13 cellular contexts compared by ENCODE assay signal in the genomic region with DNA sequence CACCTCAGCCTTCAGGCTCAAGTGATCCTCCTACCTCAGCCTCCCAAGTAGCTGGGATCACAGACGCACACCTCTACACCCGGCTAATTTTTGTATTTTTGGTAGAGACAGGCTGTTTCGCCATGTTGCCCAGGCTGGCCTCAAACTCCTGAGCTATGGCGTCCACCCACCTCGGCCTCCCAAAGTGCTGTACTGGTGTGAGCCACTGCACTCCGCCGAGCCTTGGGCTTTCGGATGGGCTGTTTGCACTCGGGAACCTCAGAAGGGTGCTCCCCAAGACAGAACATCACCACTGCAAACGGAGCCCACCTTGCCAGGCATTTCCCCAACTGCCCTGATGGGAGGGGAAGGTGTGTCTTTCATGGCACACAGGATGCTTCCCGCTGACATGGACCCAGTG. TPM values are rescaled to one million over a fixed set of nuclear protein-coding genes. Genes with fewer than 3 reads are reported as not detected.
DNase-seq lines count a peak whose midpoint lies in the region; ATAC-seq and TF ChIP-seq lines count a peak whose summit lies in the region.
"Had no signal": no experiment of that assay in that cellular context is flagged by ENCODE, and none has a peak within 500 bp of the region (broad histone marks: within the 10 kb centered on the region; RNA-seq: fewer than 3 reads in every experiment).

No MANE protein-coding gene starts in this region.

- peaks cover 21% of the 10 kb centered on the region for H3K4me1 ChIP-seq in right cardiac atrium (ENCODE audit: control insufficient read depth, insufficient read depth, low read length)
- H3K4me1 ChIP-seq in ovary (ENCODE audit: insufficient read depth), result peaks cover 55% of the 10 kb centered on the region
- H3K4me1 ChIP-seq in upper lobe of right lung, result peaks cover 46% of the 10 kb centered on the region
- H3K4me1 ChIP-seq in BE2C, result peaks cover 31% of the 10 kb centered on the region

- no peaks in the 10 kb centered on the region for H3K36me3 ChIP-seq in ovary
- H3K36me3 ChIP-seq in upper lobe of right lung, result peaks cover 17% of the 10 kb centered on the region
- H3K36me3 ChIP-seq in BE2C, result peaks cover 3% of the 10 kb centered on the region

- DNase-seq in coronary artery (ENCODE audit: low spot score) (no peak), right cardiac atrium (peak in 1 of 3 donors; percentile 23), ovary (peak in 2 of 5 donors; percentile 36 to 51), upper lobe of right lung (no peak), BE2C (no peak)
- DNase-seq: brain microvascular endothelial cell; NCI-H748 treated with DMSO at 0.1 percent for 48 hours; stimulated activated CD4-positive, alpha-beta T cell treated with anti-CD3 and anti-CD28 coated beads, Interleukin-4, amount 100 ng/mL, for 4 hours; stimulated activated naive B cell treated with anti-CD40 and anti-IgM and Interleukin-4, amounts not matched to agents 10 μg/mL and 1 μg/mL and 100 μg/mL, for 72 hours; T1000 had no signal

- no peak for TF ChIP-seq POLR2A in ovary (IDR thresholded peaks at IDR 0.05)

- H3K27ac ChIP-seq in coronary artery, result peak overlapping the region; percentile 85 to 94
- H3K27ac ChIP-seq in right cardiac atrium (ENCODE audit: low read length), result peak overlapping the region; percentile 53
- peak overlapping the region; percentile 44 to 54 for H3K27ac ChIP-seq in ovary
- peak overlapping the region; percentile 70 for H3K27ac ChIP-seq in upper lobe of right lung
- H3K27ac ChIP-seq: brain microvascular endothelial cell had no signal

- H3K4me3 ChIP-seq in coronary artery (no peak overlapping the region), right cardiac atrium (ENCODE audit: low read length) (no peak overlapping the region), ovary (no peak overlapping the region), upper lobe of right lung (no peak overlapping the region), BE2C (ENCODE audit: low read depth, low read length) (no peak overlapping the region)

- intact Hi-C loops in right cardiac atrium (cut with DNase I), result loop anchor here in 1 of 4 donors (10.0 kb wide), 1 partner anchor 52 kb away; the partner anchor contains the start of gene POR
- intact Hi-C loops in ovary (cut with DNase I), result no loop called here
- intact Hi-C loops in upper lobe of right lung (cut with DNase I), result no loop called here

- WGBS in right cardiac atrium, result 87% methylated on average over 11 of the region's 11 CpGs
- 87 to 93% (median 87%) methylated on average over 11 of the region's 11 CpGs for WGBS in ovary, 3 donors

- H3K9me3 ChIP-seq in right cardiac atrium (ENCODE audit: control insufficient read depth, low read length) (no peaks in the 10 kb centered on the region), ovary (no peaks in the 10 kb centered on the region), upper lobe of right lung (no peaks in the 10 kb centered on the region), BE2C (no peaks in the 10 kb centered on the region)

- TF ChIP-seq CTCF in coronary artery (IDR thresholded peaks at IDR 0.05) (no peak), ovary (IDR thresholded peaks at IDR 0.05) (no peak), upper lobe of right lung (IDR thresholded peaks at IDR 0.05) (no peak), BE2C (IDR thresholded peaks at IDR 0.05; ENCODE audit: low read depth, low read length) (no peak)

- TF ChIP-seq EP300 in ovary (IDR thresholded peaks at IDR 0.05), result no peak

- ATAC-seq in right cardiac atrium (no peak), upper lobe of right lung (no peak), GM18502 (IDR thresholded peaks at IDR 0.05; ENCODE audit: poor library complexity, unreplicated experiment) (no peak), SK-N-SH treated with all-trans-retinoic acid at 6 μM for 48 hours (no peak), GM21717 (IDR thresholded peaks at IDR 0.05; ENCODE audit: unreplicated experiment) (no peak)
- ATAC-seq: stimulated activated naive B cell treated with anti-CD40 and anti-IgM and Interleukin-4, amounts not matched to agents 10 μg/mL and 1 μg/mL and 100 μg/mL, for 72 hours had no signal

- H3K27me3 ChIP-seq in right cardiac atrium (ENCODE audit: control insufficient read depth, insufficient read depth) (no peaks in the 10 kb centered on the region), ovary (no peaks in the 10 kb centered on the region), upper lobe of right lung (no peaks in the 10 kb centered on the region), BE2C (no peaks in the 10 kb centered on the region)
- H3K27me3 ChIP-seq: brain microvascular endothelial cell had no signal

TF ChIP-seq in SK-N-SH treated with all-trans-retinoic acid at 6 μM for 48 hours, 23 proteins besides CTCF, POLR2A, EP300 and RAD21:
- TF ChIP-seq OSR1 (CRISPR knock-in tag; IDR thresholded peaks at IDR 0.05) (no peak), ZFP3 (CRISPR knock-in tag; IDR thresholded peaks at IDR 0.05) (no peak), PPARA (CRISPR knock-in tag; IDR thresholded peaks at IDR 0.05; ENCODE audit: borderline replicate concordance) (no peak), GLIS3 (CRISPR knock-in tag; IDR thresholded peaks at IDR 0.05) (no peak), ARNTL (CRISPR knock-in tag; IDR thresholded peaks at IDR 0.05; ENCODE audit: borderline replicate concordance, low read depth) (no peak), ZC3H10 (CRISPR knock-in tag; IDR thresholded peaks at IDR 0.05) (no peak), ZNF8 (CRISPR knock-in tag; IDR thresholded peaks at IDR 0.05) (no peak), CSDC2 (CRISPR knock-in tag; IDR thresholded peaks at IDR 0.05) (no peak), ISL1 (CRISPR knock-in tag; IDR thresholded peaks at IDR 0.05) (no peak), ZFP30 (CRISPR knock-in tag; IDR thresholded peaks at IDR 0.05) (no peak), ZNF565 (CRISPR knock-in tag; conservative IDR thresholded peaks at IDR 0.05; ENCODE audit: low read depth) (no peak), TOX (CRISPR knock-in tag; IDR thresholded peaks at IDR 0.05; ENCODE audit: borderline replicate concordance) (no peak), BACH2 (CRISPR knock-in tag; IDR thresholded peaks at IDR 0.05; ENCODE audit: borderline replicate concordance) (no peak)
- TF ChIP-seq, protein P1, sequence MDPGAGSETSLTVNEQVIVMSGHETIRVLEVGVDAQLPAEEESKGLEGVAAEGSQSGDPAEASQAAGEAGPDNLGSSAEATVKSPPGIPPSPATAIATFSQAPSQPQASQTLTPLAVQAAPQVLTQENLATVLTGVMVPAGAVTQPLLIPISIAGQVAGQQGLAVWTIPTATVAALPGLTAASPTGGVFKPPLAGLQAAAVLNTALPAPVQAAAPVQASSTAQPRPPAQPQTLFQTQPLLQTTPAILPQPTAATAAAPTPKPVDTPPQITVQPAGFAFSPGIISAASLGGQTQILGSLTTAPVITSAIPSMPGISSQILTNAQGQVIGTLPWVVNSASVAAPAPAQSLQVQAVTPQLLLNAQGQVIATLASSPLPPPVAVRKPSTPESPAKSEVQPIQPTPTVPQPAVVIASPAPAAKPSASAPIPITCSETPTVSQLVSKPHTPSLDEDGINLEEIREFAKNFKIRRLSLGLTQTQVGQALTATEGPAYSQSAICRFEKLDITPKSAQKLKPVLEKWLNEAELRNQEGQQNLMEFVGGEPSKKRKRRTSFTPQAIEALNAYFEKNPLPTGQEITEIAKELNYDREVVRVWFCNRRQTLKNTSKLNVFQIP (CRISPR knock-in tag; IDR thresholded peaks at IDR 0.05; ENCODE audit: borderline replicate concordance, low read depth), result no peak

RNA-seq across cellular contexts. Expression of gene TMEM120A, which starts 27.3 kb away (rescaled TPM):
- total RNA-seq in right cardiac atrium (100 to 1,000 TPM in 1 of 4 donors, 10 to 100 TPM in 3; 67.7 to 111 (median 82.3) TPM), ovary (100 to 1,000 TPM in 3 of 7 donors, 10 to 100 TPM in 4; 44.4 to 140 (median 89.5) TPM), upper lobe of right lung (43.9 TPM)
- polyA plus RNA-seq in right cardiac atrium (88.7 TPM), ovary (100 to 1,000 TPM; 114 to 170 TPM)
- 24.0 TPM for polyA plus RNA-seq in BE2C (2012; ENCODE audit: insufficient read depth, insufficient read length, low read depth)

RNA-seq across cellular contexts. Expression of gene POR, which starts 52.1 kb away (rescaled TPM):
- 100 to 1,000 TPM in 1 of 4 donors, 10 to 100 TPM in 3; 59.8 to 122 (median 62.7) TPM for total RNA-seq in right cardiac atrium
- polyA plus RNA-seq in right cardiac atrium, result 47.4 TPM
- 100 to 1,000 TPM in 6 of 7 donors, 10 to 100 TPM in 1; 91.2 to 191 (median 148) TPM for total RNA-seq in ovary
- 100 to 1,000 TPM in 1 of 2 donors, 10 to 100 TPM in 1; 71.8 to 144 TPM for polyA plus RNA-seq in ovary
- 232 TPM for total RNA-seq in upper lobe of right lung
- polyA plus RNA-seq in BE2C (2012; ENCODE audit: insufficient read depth, insufficient read length, low read depth), result 85.5 TPM
